ENCODE assay signal across 23 cellular contexts in genomic region chr21:40615503-40616376, GRCh38.
A peak's percentile ranks its signal among the peaks of the same experiment; 100 is the strongest.
DNase-seq lines count a peak whose midpoint lies in the region; ATAC-seq and TF ChIP-seq lines count a peak whose summit lies in the region.
"Had no signal": no experiment of that assay in that cellular context is flagged by ENCODE, and none has a peak within 500 bp of the region (broad histone marks: within the 10 kb centered on the region; RNA-seq: fewer than 3 reads in every experiment).

No MANE protein-coding gene starts in this region.

- H3K9me3 ChIP-seq in H9 (ENCODE audit: control insufficient read depth, low read depth, low read length) = no peaks in the 10 kb centered on the region
- H3K9me3 ChIP-seq in left lung = no peaks in the 10 kb centered on the region
- H3K9me3 ChIP-seq: ascending aorta, colonic mucosa, neutrophil had no signal

- no peak overlapping the region for H2BK15ac ChIP-seq in H9 (ENCODE audit: low read depth, low read length)

- no peak overlapping the region for H2BK120ac ChIP-seq in H9 (ENCODE audit: low read depth, low read length, poor library complexity, severe bottlenecking)

- H3K14ac ChIP-seq in H9 (ENCODE audit: insufficient read depth, low read length) = no peak overlapping the region

- H2BK12ac ChIP-seq in H9 (ENCODE audit: insufficient read length, low read depth, low read length) = no peak overlapping the region

- H3T11ph ChIP-seq in H9 (ENCODE audit: low read length) = no peak overlapping the region

- no peaks in the 10 kb centered on the region for H3K9me3 Mint-ChIP-seq in H9
- H3K9me3 Mint-ChIP-seq: activated naive CD4-positive, alpha-beta T cell treated with anti-CD3 and anti-CD28 coated beads for 36 hours had no signal

- WGBS in H9 (ENCODE audit: extremely low coverage, insufficient read length, low lambda C conversion rate) = no CpG with 5 or more reads among the region's 9 CpGs

- DNase-seq in NCI-H1417 (lab: John Stamatoyannopoulos, UW) (peak in 2 of 3 experiments; percentile 19 to 61), NCI-H1417 treated with DMSO at 0.1 percent for 48 hours (lab: John Stamatoyannopoulos, UW) (no peak), H9 (no peak), NCI-H82 (lab: John Stamatoyannopoulos, UW) (peak; percentile 75), foreskin keratinocyte (peak; percentile 71 to 82), left lung (no peak), SKM-1 treated with dmso at 0.1 percent for 144 hours (lab: John Stamatoyannopoulos, UW; ENCODE audit: unreplicated experiment) (no peak), COLO829 (ENCODE audit: low spot score) (no peak)
- DNase-seq: activated CD4-positive, alpha-beta T cell treated with anti-CD3 and anti-CD28 coated beads, Interleukin-2, amount 50 U/mL, for 48 hours; activated naive CD4-positive, alpha-beta T cell treated with anti-CD3 and anti-CD28 coated beads for 36 hours; activated T-cell treated with anti-CD3 and anti-CD28 coated beads, Interleukin-2, amount 50 U/mL, for 1 hour; Calu3; colonic mucosa; foreskin fibroblast; KBM-7; RPMI8226; stimulated activated CD4-positive, alpha-beta T cell treated with anti-CD3 and anti-CD28 coated beads, Interleukin-12 subunit alpha, Interleukin-12 subunit beta, amount 100 ng/mL, for 4 hours; SW 1271 had no signal

- H3K9ac ChIP-seq in H9 (ENCODE audit: extremely low read depth, insufficient read length, low read length) = no peak overlapping the region

- H3K27me3 Mint-ChIP-seq in H9 (ENCODE audit: low read depth) = no peaks in the 10 kb centered on the region
- H3K27me3 Mint-ChIP-seq: B cell had no signal

- no peak overlapping the region for H2BK5ac ChIP-seq in H9 (ENCODE audit: insufficient read length, low read length)

- ATAC-seq in foreskin keratinocyte (peak; percentile 75), left lung (no peak)
- ATAC-seq: HCT116 had no signal

- H3K4me1 Mint-ChIP-seq in H9 = peaks cover 5 to 13% of the 10 kb centered on the region in 2 experiments
- H3K4me1 Mint-ChIP-seq: B cell had no signal

- no peak overlapping the region for H4K8ac ChIP-seq in H9 (replicated peaks; ENCODE audit: insufficient read length, low read depth, low read length)

- intact Hi-C loops in left lung (cut with DNase I) = no loop called here

- no peaks in the 10 kb centered on the region for H4K20me1 ChIP-seq in H9 (ENCODE audit: control insufficient read depth, insufficient read depth, insufficient read length)

- H2BK20ac ChIP-seq in H9 (ENCODE audit: low read depth, low read length, poor library complexity, severe bottlenecking) = no peak overlapping the region

- H3K23ac ChIP-seq in H9 (ENCODE audit: insufficient read length, low read depth, low read length) = no peak overlapping the region

- no peak overlapping the region for H3K4me3 ChIP-seq in left lung
- H3K4me3 ChIP-seq: ascending aorta, colonic mucosa had no signal

- H3K23me2 ChIP-seq in H9 (ENCODE audit: insufficient read length, low read depth, low read length, poor library complexity, severe bottlenecking) = no peaks in the 10 kb centered on the region

- no peak overlapping the region for H3K4ac ChIP-seq in H9 (ENCODE audit: low read depth, low read length)

- no peak overlapping the region for H2AK5ac ChIP-seq in H9 (ENCODE audit: insufficient read length, low read length)

- H3K18ac ChIP-seq in H9 (ENCODE audit: insufficient read length, low read depth, low read length) = no peak overlapping the region

- no peak overlapping the region for H4K5ac ChIP-seq in H9 (ENCODE audit: insufficient read length, low read depth, low read length)

- no peaks in the 10 kb centered on the region for H3K27me3 ChIP-seq in H9 (ENCODE audit: insufficient read depth, low read length)
- H3K27me3 ChIP-seq in foreskin keratinocyte = no peaks in the 10 kb centered on the region
- H3K27me3 ChIP-seq in left lung = no peaks in the 10 kb centered on the region
- H3K27me3 ChIP-seq: ascending aorta, colonic mucosa, neutrophil had no signal

- TF ChIP-seq CTCF in H9 (conservative IDR thresholded peaks at IDR 0.05) = no peak
- TF ChIP-seq CTCF in foreskin keratinocyte (conservative IDR thresholded peaks at IDR 0.05) = peak; percentile 65
- TF ChIP-seq CTCF in left lung (IDR thresholded peaks at IDR 0.05) = no peak

- H3K79me1 ChIP-seq in H9 (ENCODE audit: insufficient read depth, low read depth, low read length, poor library complexity, severe bottlenecking) = no peaks in the 10 kb centered on the region

- no peak overlapping the region for H3K56ac ChIP-seq in H9 (ENCODE audit: insufficient read length, low read depth, low read length)

- H3K4me3 Mint-ChIP-seq in H9 = no peak overlapping the region
- H3K4me3 Mint-ChIP-seq: activated naive CD4-positive, alpha-beta T cell treated with anti-CD3 and anti-CD28 coated beads for 36 hours; B cell had no signal

- no peaks in the 10 kb centered on the region for H3K36me3 Mint-ChIP-seq in H9 (ENCODE audit: insufficient read depth in 1 of 3, low read depth in 3 of 3)

- H3K27ac ChIP-seq in H9 (ENCODE audit: insufficient read length, low read depth, low read length) = no peak overlapping the region
- no peak overlapping the region for H3K27ac ChIP-seq in foreskin keratinocyte
- H3K27ac ChIP-seq in left lung = no peak overlapping the region
- H3K27ac ChIP-seq: 22Rv1, ascending aorta, colonic mucosa, neutrophil had no signal

- no peak overlapping the region for H4K91ac ChIP-seq in H9 (ENCODE audit: insufficient read length, low read depth, low read length)

- no peaks in the 10 kb centered on the region for H3K79me2 ChIP-seq in H9 (ENCODE audit: insufficient read depth, low read length)

- H3K4me1 ChIP-seq in H9 (ENCODE audit: insufficient read depth, low read length) (no peaks in the 10 kb centered on the region), foreskin keratinocyte (peaks cover 7% of the 10 kb centered on the region), left lung (no peaks in the 10 kb centered on the region)
- H3K4me1 ChIP-seq: ascending aorta, colonic mucosa had no signal

- H3K4me2 ChIP-seq in H9 (ENCODE audit: insufficient read depth, insufficient read length, low read length) = no peak overlapping the region

- peak overlapping the region in 2 of 3 experiments; percentile 44 to 48; a peak in 2 of 7 replicates for H3K27ac Mint-ChIP-seq in H9
- H3K27ac Mint-ChIP-seq: activated naive CD4-positive, alpha-beta T cell treated with anti-CD3 and anti-CD28 coated beads for 36 hours; B cell had no signal

- H3K36me3 ChIP-seq in left lung = no peaks in the 10 kb centered on the region
- H3K36me3 ChIP-seq: ascending aorta, colonic mucosa, neutrophil had no signal

- H2AFZ ChIP-seq in H9 (ENCODE audit: low read length) = no peak overlapping the region

Comparison
In these comparisons a context has a peak if more than half of its experiments do, and no peak if none do; other contexts are left out.
1. DNase-seq: peak in NCI-H1417 (2 of 3), NCI-H82 (single experiment) and foreskin keratinocyte (2 of 2); none in NCI-H1417 treated with DMSO at 0.1 percent for 48 hours (single experiment), H9 (single experiment), left lung (0 of 2), SKM-1 treated with dmso at 0.1 percent for 144 hours (single experiment) and COLO829 (single experiment).